Comparison of ENCODE assay signal across 30 cellular contexts in genomic region chr2:187409682-187410081, GRCh38.
"Had no signal": no experiment of that assay in that cellular context is flagged by ENCODE, and none has a peak within 500 bp of the region (broad histone marks: within the 10 kb centered on the region; RNA-seq: fewer than 3 reads in every experiment).

No MANE protein-coding gene starts in this region.

- H3K9me3 Mint-ChIP-seq: type B pancreatic cell had no signal

- H3K9ac ChIP-seq: neural progenitor cell, parathyroid adenoma had no signal

- H2AFZ ChIP-seq: neural progenitor cell, parathyroid adenoma had no signal

- ATAC-seq: left colon; left lung; lower lobe of right lung; natural killer cell; right lobe of liver; stimulated activated memory B cell treated with anti-CD40 and anti-IgM and Interleukin-4, amounts not matched to agents 10 μg/mL and 1 μg/mL and 100 μg/mL, for 72 hours; stimulated activated naive CD8-positive, alpha-beta T cell treated with anti-CD3 and anti-CD28 coated beads, Interleukin-15, amount 100 ng/mL, for 72 hours had no signal

- H3K36me3 ChIP-seq: left lung, lower lobe of right lung, neural progenitor cell, neutrophil, right atrium auricular region, right lobe of liver, tibial nerve, uterus had no signal

- H3K79me2 ChIP-seq: parathyroid adenoma had no signal

- H3K36me3 Mint-ChIP-seq: naive B cell; natural killer cell; stimulated activated memory B cell treated with anti-CD40 and anti-IgM and Interleukin-4, amounts not matched to agents 10 μg/mL and 1 μg/mL and 100 μg/mL, for 72 hours; type B pancreatic cell had no signal

- FAIRE-seq: islet of Langerhans, kidney had no signal

- H3K4me2 ChIP-seq: smooth muscle cell had no signal

- H3K4me3 ChIP-seq: left lung, lower lobe of right lung, neural progenitor cell, right atrium auricular region, right lobe of liver, smooth muscle cell, tibial nerve, uterus had no signal

- H3K27me3 Mint-ChIP-seq: naive B cell; progenitor cell of endocrine pancreas; stimulated activated memory B cell treated with anti-CD40 and anti-IgM and Interleukin-4, amounts not matched to agents 10 μg/mL and 1 μg/mL and 100 μg/mL, for 72 hours; stimulated activated naive CD8-positive, alpha-beta T cell treated with anti-CD3 and anti-CD28 coated beads, Interleukin-15, amount 100 ng/mL, for 72 hours; type B pancreatic cell had no signal

- H3K4me1 Mint-ChIP-seq: naive B cell; natural killer cell; stimulated activated memory B cell treated with anti-CD40 and anti-IgM and Interleukin-4, amounts not matched to agents 10 μg/mL and 1 μg/mL and 100 μg/mL, for 72 hours; stimulated activated naive CD8-positive, alpha-beta T cell treated with anti-CD3 and anti-CD28 coated beads, Interleukin-15, amount 100 ng/mL, for 72 hours had no signal

- H3K4me3 Mint-ChIP-seq: immature natural killer cell; naive B cell; natural killer cell; nephron progenitor cell; neural progenitor cell; stimulated activated memory B cell treated with anti-CD40 and anti-IgM and Interleukin-4, amounts not matched to agents 10 μg/mL and 1 μg/mL and 100 μg/mL, for 72 hours; stimulated activated naive CD8-positive, alpha-beta T cell treated with anti-CD3 and anti-CD28 coated beads, Interleukin-15, amount 100 ng/mL, for 72 hours; type B pancreatic cell had no signal

- H3K27me3 ChIP-seq: left lung, neural progenitor cell, neutrophil, right atrium auricular region, right lobe of liver, tibial nerve, uterus had no signal

- DNase-seq: immature natural killer cell; kidney; left colon; left lung; lower lobe of right lung; mammary epithelial cell; mesenchymal stem cell; naive B cell; natural killer cell; nephron progenitor cell; occipital lobe; right lobe of liver; stimulated activated CD4-positive, alpha-beta T cell treated with anti-CD3 and anti-CD28 coated beads, Interleukin-1b, Interleukin-23, amount 100 ng/mL, for 48 hours; stimulated activated CD4-positive, alpha-beta T cell treated with anti-CD3 and anti-CD28 coated beads, Interleukin-2, amount 100 ng/mL, for 48 hours; stimulated activated CD4-positive, alpha-beta T cell treated with anti-CD3 and anti-CD28 coated beads, Interleukin-4, amount 100 ng/mL, for 4 hours; stimulated activated CD8-positive, alpha-beta memory T cell treated with anti-CD3 and anti-CD28 coated beads, Interleukin-4, amount 100 ng/mL, for 48 hours; stimulated activated naive CD4-positive, alpha-beta T cell treated with Interleukin-2 at 50 U/mL for 16 hours; stimulated activated naive CD8-positive, alpha-beta T cell treated with anti-CD3 and anti-CD28 coated beads, Interleukin-15, amount 100 ng/mL, for 72 hours; substantia nigra; uterus had no signal

- H3K4me1 ChIP-seq: left lung, lower lobe of right lung, parathyroid adenoma, right atrium auricular region, right lobe of liver, tibial nerve, uterus had no signal

- H3K9me3 ChIP-seq: left lung, lower lobe of right lung, neutrophil, right lobe of liver, uterus had no signal

- H3K27ac Mint-ChIP-seq: immature natural killer cell; naive B cell; natural killer cell; nephron progenitor cell; neural progenitor cell; progenitor cell of endocrine pancreas; stimulated activated memory B cell treated with anti-CD40 and anti-IgM and Interleukin-4, amounts not matched to agents 10 μg/mL and 1 μg/mL and 100 μg/mL, for 72 hours; stimulated activated naive CD8-positive, alpha-beta T cell treated with anti-CD3 and anti-CD28 coated beads, Interleukin-15, amount 100 ng/mL, for 72 hours; type B pancreatic cell had no signal

- H3K27ac ChIP-seq: left lung, lower lobe of right lung, neutrophil, parathyroid adenoma, right atrium auricular region, right lobe of liver, tibial nerve had no signal
